3 cellular contexts compared by ENCODE assay signal in the genomic region with DNA sequence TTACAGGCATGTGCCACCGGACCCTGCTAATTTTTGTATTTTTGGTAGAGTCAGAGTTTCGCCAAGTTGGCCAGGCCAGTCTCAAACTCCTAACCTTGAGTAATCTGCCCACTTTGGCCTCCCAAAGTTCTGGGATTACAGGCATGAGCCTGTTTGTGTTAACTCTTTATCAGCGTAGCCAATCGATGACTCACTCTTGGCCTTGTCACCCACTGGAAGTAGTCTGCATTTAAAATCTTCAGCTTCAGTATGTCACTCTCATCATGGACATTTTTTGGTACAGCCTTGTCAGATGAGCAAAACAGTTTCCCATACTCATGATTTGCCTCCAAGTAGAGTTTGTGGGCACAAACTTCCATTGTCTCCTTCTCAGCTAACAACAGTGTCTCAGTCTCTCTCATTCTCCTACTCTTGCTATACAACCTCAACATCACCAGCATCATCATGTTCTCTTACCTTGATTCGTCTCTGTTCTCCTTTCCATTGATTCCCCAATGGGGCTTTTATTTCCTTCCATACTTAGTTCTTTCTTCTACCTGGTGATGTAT.
A peak's percentile ranks its signal among the peaks of the same experiment; 100 is the strongest.
TF ChIP-seq lines count a peak whose summit lies in the region.

No MANE protein-coding gene starts in this region.

TF ChIP-seq in SK-N-SH, 30 proteins besides CTCF, POLR2A, EP300 and RAD21:
- TF ChIP-seq PBX3 (IDR thresholded peaks at IDR 0.05) (peak; percentile 6; the same call in 1 of the 2 replicates), RXRA (IDR thresholded peaks at IDR 0.05; ENCODE audit: borderline replicate concordance, low read depth) (no peak), JUND (IDR thresholded peaks at IDR 0.05) (peak; percentile 24; the same call in 1 of the 2 replicates), SMC3 (IDR thresholded peaks at IDR 0.05; ENCODE audit: low read depth, low read length) (no peak), FOSL2 (IDR thresholded peaks at IDR 0.05; ENCODE audit: borderline replicate concordance, low read depth) (0 out of 2 replicates have a peak, but pooled peaks have one; percentile 4), TAF1 (IDR thresholded peaks at IDR 0.05; ENCODE audit: borderline replicate concordance, low read depth, low read length) (no peak)

TF ChIP-seq in SK-N-SH treated with all-trans-retinoic acid at 6 μM for 48 hours, 23 proteins besides CTCF, POLR2A, EP300 and RAD21:
- TF ChIP-seq, protein P1, sequence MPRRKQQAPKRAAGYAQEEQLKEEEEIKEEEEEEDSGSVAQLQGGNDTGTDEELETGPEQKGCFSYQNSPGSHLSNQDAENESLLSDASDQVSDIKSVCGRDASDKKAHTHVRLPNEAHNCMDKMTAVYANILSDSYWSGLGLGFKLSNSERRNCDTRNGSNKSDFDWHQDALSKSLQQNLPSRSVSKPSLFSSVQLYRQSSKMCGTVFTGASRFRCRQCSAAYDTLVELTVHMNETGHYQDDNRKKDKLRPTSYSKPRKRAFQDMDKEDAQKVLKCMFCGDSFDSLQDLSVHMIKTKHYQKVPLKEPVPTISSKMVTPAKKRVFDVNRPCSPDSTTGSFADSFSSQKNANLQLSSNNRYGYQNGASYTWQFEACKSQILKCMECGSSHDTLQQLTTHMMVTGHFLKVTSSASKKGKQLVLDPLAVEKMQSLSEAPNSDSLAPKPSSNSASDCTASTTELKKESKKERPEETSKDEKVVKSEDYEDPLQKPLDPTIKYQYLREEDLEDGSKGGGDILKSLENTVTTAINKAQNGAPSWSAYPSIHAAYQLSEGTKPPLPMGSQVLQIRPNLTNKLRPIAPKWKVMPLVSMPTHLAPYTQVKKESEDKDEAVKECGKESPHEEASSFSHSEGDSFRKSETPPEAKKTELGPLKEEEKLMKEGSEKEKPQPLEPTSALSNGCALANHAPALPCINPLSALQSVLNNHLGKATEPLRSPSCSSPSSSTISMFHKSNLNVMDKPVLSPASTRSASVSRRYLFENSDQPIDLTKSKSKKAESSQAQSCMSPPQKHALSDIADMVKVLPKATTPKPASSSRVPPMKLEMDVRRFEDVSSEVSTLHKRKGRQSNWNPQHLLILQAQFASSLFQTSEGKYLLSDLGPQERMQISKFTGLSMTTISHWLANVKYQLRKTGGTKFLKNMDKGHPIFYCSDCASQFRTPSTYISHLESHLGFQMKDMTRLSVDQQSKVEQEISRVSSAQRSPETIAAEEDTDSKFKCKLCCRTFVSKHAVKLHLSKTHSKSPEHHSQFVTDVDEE (CRISPR knock-in tag; IDR thresholded peaks at IDR 0.05) = no peak
- TF ChIP-seq OSR1 (CRISPR knock-in tag; IDR thresholded peaks at IDR 0.05) = no peak
- no peak for TF ChIP-seq TOX (CRISPR knock-in tag; IDR thresholded peaks at IDR 0.05; ENCODE audit: borderline replicate concordance)
TF ChIP-seq in SK-N-SH treated with all-trans-retinoic acid at 6 μM for 48 hours: peak in this region for 0.

TF ChIP-seq in K562, 482 proteins besides CTCF, POLR2A, EP300 and RAD21:
- TF ChIP-seq SIRT6 (IDR thresholded peaks at IDR 0.05; ENCODE audit: low read depth, low read length) (no peak), MEF2A (IDR thresholded peaks at IDR 0.05; ENCODE audit: control insufficient read depth, low read depth, low read length) (no peak), GATA2 (CRISPR knock-in tag; IDR thresholded peaks at IDR 0.05) (peak; percentile 37; the same call in 1 of the 2 replicates), CREBBP (IDR thresholded peaks at IDR 0.05; ENCODE audit: low read depth, low read length) (no peak), JUN (IDR thresholded peaks at IDR 0.05; ENCODE audit: borderline replicate concordance, low read depth, low read length) (peak; percentile 81), JUN (CRISPR knock-in tag; IDR thresholded peaks at IDR 0.05; ENCODE audit: borderline replicate concordance) (no peak), TCF7L2 (IDR thresholded peaks at IDR 0.05; ENCODE audit: low read depth, low read length) (no peak), JUNB (CRISPR knock-in tag; conservative IDR thresholded peaks at IDR 0.05) (peak; percentile 73; the same call in 1 of the 2 replicates), JUND (IDR thresholded peaks at IDR 0.05; ENCODE audit: borderline replicate concordance, low read depth, low read length) (peak; percentile 94), JUND (tag; IDR thresholded peaks at IDR 0.05; ENCODE audit: borderline replicate concordance, low read depth, low read length) (peak; percentile 96), MTA1 (IDR thresholded peaks at IDR 0.05; ENCODE audit: borderline replicate concordance) (no peak), DNMT1 (IDR thresholded peaks at IDR 0.05) (no peak), ARID3B (CRISPR knock-in tag; IDR thresholded peaks at IDR 0.05; ENCODE audit: borderline replicate concordance) (no peak), CTBP1 (IDR thresholded peaks at IDR 0.05; ENCODE audit: borderline replicate concordance) (no peak), DPF2 (IDR thresholded peaks at IDR 0.05) (0 out of 2 replicates have a peak, but pooled peaks have one; percentile 25), ZC3H8 (IDR thresholded peaks at IDR 0.05) (no peak), ZFX (CRISPR knock-in tag; IDR thresholded peaks at IDR 0.05) (no peak), ZNF830 (CRISPR knock-in tag; IDR thresholded peaks at IDR 0.05) (no peak), HLTF (IDR thresholded peaks at IDR 0.05) (no peak), ZBTB1 (CRISPR knock-in tag; IDR thresholded peaks at IDR 0.05; ENCODE audit: borderline replicate concordance, low read depth) (no peak), ATF3 (IDR thresholded peaks at IDR 0.05) (peak; percentile 85), ATF3 (CRISPR knock-in tag; conservative IDR thresholded peaks at IDR 0.05) (no peak), SP1 (CRISPR knock-in tag; IDR thresholded peaks at IDR 0.05) (no peak), RERE (CRISPR knock-in tag; IDR thresholded peaks at IDR 0.05; ENCODE audit: borderline replicate concordance) (no peak), TRIM25 (IDR thresholded peaks at IDR 0.05; ENCODE audit: borderline replicate concordance) (no peak), ASH1L (IDR thresholded peaks at IDR 0.05; ENCODE audit: borderline replicate concordance, low read depth, partially characterized antibody) (no peak), RBM14 (IDR thresholded peaks at IDR 0.05; ENCODE audit: borderline replicate concordance, insufficient read depth, low read depth, low read length) (no peak), FOSL1 (tag; conservative IDR thresholded peaks at IDR 0.05) (peak; percentile 88), CXXC5 (CRISPR knock-in tag; IDR thresholded peaks at IDR 0.05) (no peak), ZNF140 (CRISPR knock-in tag; IDR thresholded peaks at IDR 0.05) (no peak), MAFF (IDR thresholded peaks at IDR 0.05; ENCODE audit: low read length) (no peak), ARID1B (IDR thresholded peaks at IDR 0.05) (peak; percentile 28; the same call in 1 of the 2 replicates)
- TF ChIP-seq, protein P2, sequence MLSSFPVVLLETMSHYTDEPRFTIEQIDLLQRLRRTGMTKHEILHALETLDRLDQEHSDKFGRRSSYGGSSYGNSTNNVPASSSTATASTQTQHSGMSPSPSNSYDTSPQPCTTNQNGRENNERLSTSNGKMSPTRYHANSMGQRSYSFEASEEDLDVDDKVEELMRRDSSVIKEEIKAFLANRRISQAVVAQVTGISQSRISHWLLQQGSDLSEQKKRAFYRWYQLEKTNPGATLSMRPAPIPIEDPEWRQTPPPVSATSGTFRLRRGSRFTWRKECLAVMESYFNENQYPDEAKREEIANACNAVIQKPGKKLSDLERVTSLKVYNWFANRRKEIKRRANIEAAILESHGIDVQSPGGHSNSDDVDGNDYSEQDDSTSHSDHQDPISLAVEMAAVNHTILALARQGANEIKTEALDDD (IDR thresholded peaks at IDR 0.05) = no peak
